In genomic region chr6:37210313-37210898, GRCh38 we compare ENCODE assay signal across 9 cellular contexts. TPM values are rescaled to one million over a fixed set of nuclear protein-coding genes. Genes with fewer than 3 reads are reported as not detected.
DNase-seq lines count a peak whose midpoint lies in the region; ATAC-seq and TF ChIP-seq lines count a peak whose summit lies in the region.
"Had no signal": no experiment of that assay in that cellular context is flagged by ENCODE, and none has a peak within 500 bp of the region (broad histone marks: within the 10 kb centered on the region; RNA-seq: fewer than 3 reads in every experiment).

No MANE protein-coding gene starts in this region.

- intact Hi-C loops in head of caudate nucleus (cut with DNase I), result loop anchor here (5.0 kb wide), 1 partner anchor 158 kb away; no protein-coding TSS in a partner anchor

- peaks cover 2% of the 10 kb centered on the region for H3K36me3 Mint-ChIP-seq in activated naive CD8-positive, alpha-beta T cell treated with anti-CD3 and anti-CD28 coated beads for 36 hours

- no peak overlapping the region for H3K4me3 ChIP-seq in GM12875 (ENCODE audit: low read depth, low read length)
- H3K4me3 ChIP-seq: skin epidermis had no signal

- no peaks in the 10 kb centered on the region for H3K9me3 Mint-ChIP-seq in activated naive CD8-positive, alpha-beta T cell treated with anti-CD3 and anti-CD28 coated beads for 36 hours

- DNase-seq in NCI-H1436 treated with DMSO at 0.1 percent for 48 hours (lab: John Stamatoyannopoulos, UW), result peak; percentile 42
- peak; percentile 66 for DNase-seq in SW480 (ENCODE audit: low spot score)
- DNase-seq in activated naive CD8-positive, alpha-beta T cell treated with anti-CD3 and anti-CD28 coated beads for 36 hours, result peak; percentile 73
- peak in 40 of 42 donors; percentile 14 to 94 (median 76) for DNase-seq in head of caudate nucleus
- DNase-seq in pulmonary artery endothelial cell (ENCODE audit: low read depth, low spot score), result peak; percentile 41
- DNase-seq in mesenteric fat pad (ENCODE audit: low spot score), result no peak

- peak; percentile 77 for TF ChIP-seq CTCF in GM12875 (IDR thresholded peaks at IDR 0.05; ENCODE audit: borderline replicate concordance, insufficient read depth, low read depth, low read length)

- no peak for ATAC-seq in HG03354 (IDR thresholded peaks at IDR 0.05; ENCODE audit: poor library complexity, severe bottlenecking, unreplicated experiment)

- no peaks in the 10 kb centered on the region for H3K27me3 Mint-ChIP-seq in activated naive CD8-positive, alpha-beta T cell treated with anti-CD3 and anti-CD28 coated beads for 36 hours

- peak overlapping the region; percentile 81 for H3K27ac Mint-ChIP-seq in activated naive CD8-positive, alpha-beta T cell treated with anti-CD3 and anti-CD28 coated beads for 36 hours

- H3K4me3 Mint-ChIP-seq in activated naive CD8-positive, alpha-beta T cell treated with anti-CD3 and anti-CD28 coated beads for 36 hours, result no peak overlapping the region

- H3K4me1 Mint-ChIP-seq in activated naive CD8-positive, alpha-beta T cell treated with anti-CD3 and anti-CD28 coated beads for 36 hours, result peaks cover 43% of the 10 kb centered on the region

RNA-seq across cellular contexts. Expression of gene PIM1, which starts 40.5 kb away (rescaled TPM):
- 100 to 1,000 TPM; 166 to 168 TPM for total RNA-seq in activated naive CD8-positive, alpha-beta T cell treated with anti-CD3 and anti-CD28 coated beads for 36 hours
- 3.2 and 3.6 TPM in 2 replicates for total RNA-seq in pulmonary artery endothelial cell
- 213 TPM for total RNA-seq in mesenteric fat pad

RNA-seq across cellular contexts. Expression of gene TBC1D22B, which starts 47.2 kb away (rescaled TPM):
- 10 to 100 TPM; 13.0 to 13.9 TPM for total RNA-seq in activated naive CD8-positive, alpha-beta T cell treated with anti-CD3 and anti-CD28 coated beads for 36 hours
- 6.9 and 12.4 TPM in 2 replicates for total RNA-seq in pulmonary artery endothelial cell
- total RNA-seq in mesenteric fat pad, result 8.7 TPM

RNA-seq across cellular contexts. Expression of gene TMEM217, which starts 47.5 kb away (rescaled TPM):
- 1 to 10 TPM; 3.5 to 4.9 TPM for total RNA-seq in activated naive CD8-positive, alpha-beta T cell treated with anti-CD3 and anti-CD28 coated beads for 36 hours
- total RNA-seq in pulmonary artery endothelial cell, result 8.8 and 15.5 TPM in 2 replicates
- 0.51 TPM for total RNA-seq in mesenteric fat pad

Comparison
In these comparisons a context has a peak if more than half of its experiments do, and no peak if none do; other contexts are left out.
1. RNA of gene PIM1, which starts 40.5 kb away (total RNA-seq): 213 TPM in mesenteric fat pad (single experiment) and 166 to 168 TPM in activated naive CD8-positive, alpha-beta T cell treated with anti-CD3 and anti-CD28 coated beads for 36 hours; 3.2 to 3.6 TPM in pulmonary artery endothelial cell; every median in the first group is over 10 times any median in the second.